Comparison of ENCODE assay signal across 36 cellular contexts in genomic region chr4:106353786-106354185, GRCh38. TPM values are rescaled to one million over a fixed set of nuclear protein-coding genes. Genes with fewer than 3 reads are reported as not detected.
"Had no signal": no experiment of that assay in that cellular context is flagged by ENCODE, and none has a peak within 500 bp of the region (broad histone marks: within the 10 kb centered on the region; RNA-seq: fewer than 3 reads in every experiment).

No MANE protein-coding gene starts in this region.

- H3K9me3 ChIP-seq: ascending aorta, breast epithelium, gastrocnemius medialis, heart left ventricle had no signal

- H3K36me3 ChIP-seq: breast epithelium had no signal

- H3K27ac ChIP-seq: breast epithelium, cardiac muscle cell, coronary artery, foreskin keratinocyte, gastrocnemius medialis, heart left ventricle had no signal

- H3K27ac Mint-ChIP-seq: activated CD4-positive, alpha-beta memory T cell treated with anti-CD3 and anti-CD28 coated beads for 36 hours; activated CD4-positive, alpha-beta T cell treated with anti-CD3 and anti-CD28 coated beads for 36 hours; activated CD4-positive, alpha-beta T cell treated with anti-CD3 and anti-CD28 coated beads, Interleukin-2, amount 10 ng/mL, durations not matched to agents 24 days and 14 days; activated CD8-positive, alpha-beta memory T cell treated with anti-CD3 and anti-CD28 coated beads, Interleukin-2, amount 10 ng/mL, durations not matched to agents 7 days and 5 days; activated CD8-positive, alpha-beta T cell treated with anti-CD3 and anti-CD28 coated beads, Interleukin-2, amount 10 ng/mL, durations not matched to agents 7 days and 5 days; activated naive CD4-positive, alpha-beta T cell treated with anti-CD3 and anti-CD28 coated beads for 36 hours; activated naive CD8-positive, alpha-beta T cell treated with anti-CD3 and anti-CD28 coated beads, Interleukin-2, amount 10 ng/mL, durations not matched to agents 7 days and 5 days; activated T-helper 1 cell treated with anti-CD3 and anti-CD28 coated beads, Interleukin-12 subunit alpha, Interleukin-12 subunit beta, Interleukin-2, Interleukin-4 antibody, amounts not matched to agents 30 ng/mL and 10 ng/mL and 1 ng/mL, durations not matched to agents 14 hours and 24 hours and 36 hours; activated T-helper 2 cell treated with anti-CD3 and anti-CD28 coated beads, Interferon-gamma antibody, Interleukin-2, Interleukin-4, amounts not matched to agents 10 μg/mL and 5 μg/mL and 100 μg/mL, durations not matched to agents 14 hours and 24 hours and 36 hours; brain; dendritic cell treated with granulocyte-macrophage colony-stimulating factor and Interleukin-4, amounts not matched to agents 40 ng/mL and 50 ng/mL, for 4 days; endodermal cell had no signal

- H3K9me3 Mint-ChIP-seq: activated CD4-positive, alpha-beta memory T cell treated with anti-CD3 and anti-CD28 coated beads for 36 hours; activated CD4-positive, alpha-beta T cell treated with anti-CD3 and anti-CD28 coated beads, Interleukin-2, amount 10 ng/mL, durations not matched to agents 24 days and 14 days; activated naive CD4-positive, alpha-beta T cell treated with anti-CD3 and anti-CD28 coated beads for 36 hours; activated naive CD4-positive, alpha-beta T cell treated with anti-CD3 and anti-CD28 coated beads, Interleukin-2, amount 50 U/mL, for 24 hours; activated naive CD8-positive, alpha-beta T cell treated with anti-CD3 and anti-CD28 coated beads, Interleukin-2, amount 10 ng/mL, durations not matched to agents 7 days and 5 days; activated T-helper 1 cell treated with anti-CD3 and anti-CD28 coated beads, Interleukin-12 subunit alpha, Interleukin-12 subunit beta, Interleukin-2, Interleukin-4 antibody, amounts not matched to agents 30 ng/mL and 10 ng/mL and 1 ng/mL, durations not matched to agents 14 hours and 24 hours and 36 hours; activated T-helper 2 cell treated with anti-CD3 and anti-CD28 coated beads, Interferon-gamma antibody, Interleukin-2, Interleukin-4, amounts not matched to agents 10 μg/mL and 5 μg/mL and 100 μg/mL, durations not matched to agents 14 hours and 24 hours and 36 hours; brain; dendritic cell treated with granulocyte-macrophage colony-stimulating factor and Interleukin-4, amounts not matched to agents 40 ng/mL and 50 ng/mL, for 4 days; endodermal cell had no signal

- DNase-seq: activated CD4-positive, alpha-beta memory T cell treated with anti-CD3 and anti-CD28 coated beads for 36 hours; activated CD4-positive, alpha-beta T cell treated with anti-CD3 and anti-CD28 coated beads for 36 hours; activated CD4-positive, alpha-beta T cell treated with anti-CD3 and anti-CD28 coated beads, Interleukin-2, amount 10 ng/mL, durations not matched to agents 24 days and 14 days; activated CD4-positive, CD25-positive, alpha-beta regulatory T cell; activated CD4-positive, CD25-positive, alpha-beta regulatory T cell treated with anti-CD3 and anti-CD28 coated beads, Interleukin-2, amount 50 U/mL, for 72 hours; activated CD8-positive, alpha-beta memory T cell treated with anti-CD3 and anti-CD28 coated beads, Interleukin-2, amount 10 ng/mL, durations not matched to agents 7 days and 5 days; activated CD8-positive, alpha-beta memory T cell treated with anti-CD3 and anti-CD28 coated beads, Interleukin-2, amount 50 U/mL, for 4 hours; activated CD8-positive, alpha-beta T cell treated with anti-CD3 and anti-CD28 coated beads, Interleukin-2, amount 10 ng/mL, durations not matched to agents 7 days and 5 days; activated effector memory CD4-positive, alpha-beta T cell treated with anti-CD3 and anti-CD28 coated beads, Interleukin-2, amount 50 U/mL, for 16 hours; activated naive CD4-positive, alpha-beta T cell treated with anti-CD3 and anti-CD28 coated beads for 36 hours; activated naive CD8-positive, alpha-beta T cell treated with anti-CD3 and anti-CD28 coated beads, Interleukin-2, amount 10 ng/mL, durations not matched to agents 7 days and 5 days; activated T-cell treated with anti-CD3 and anti-CD28 coated beads, Interleukin-2, amount 50 U/mL, for 1 hour; activated T-cell treated with anti-CD3 and anti-CD28 coated beads, Interleukin-2, amount 50 U/mL, for 48 hours; central memory CD4-positive, alpha-beta T cell; cerebellar nuclear complex; dorsolateral prefrontal cortex; effector memory CD4-positive, alpha-beta T cell; endodermal cell; foreskin keratinocyte; gastrocnemius medialis; glutamatergic neuron; heart left ventricle; T-helper 1 cell; T-helper 2 cell had no signal

- H3K4me3 ChIP-seq: ascending aorta, breast epithelium, cardiac muscle cell, coronary artery, dorsolateral prefrontal cortex, gastrocnemius medialis, heart left ventricle had no signal

- H3K4me1 ChIP-seq: breast epithelium, gastrocnemius medialis had no signal

- ATAC-seq: activated CD4-positive, alpha-beta T cell treated with anti-CD3 and anti-CD28 coated beads for 36 hours; activated CD8-positive, alpha-beta memory T cell treated with anti-CD3 and anti-CD28 coated beads, Interleukin-2, amount 10 ng/mL, durations not matched to agents 7 days and 5 days; activated CD8-positive, alpha-beta T cell treated with anti-CD3 and anti-CD28 coated beads, Interleukin-2, amount 10 ng/mL, durations not matched to agents 7 days and 5 days; esophagus mucosa; foreskin keratinocyte; gastrocnemius medialis; heart left ventricle had no signal

- H3K27me3 ChIP-seq: ascending aorta, breast epithelium, cardiac muscle cell, dorsolateral prefrontal cortex, foreskin keratinocyte, gastrocnemius medialis, heart left ventricle had no signal

RNA-seq across cellular contexts. Expression of gene GIMD1, which starts 14.8 kb away (rescaled TPM):
- total RNA-seq: activated CD4-positive, alpha-beta memory T cell treated with anti-CD3 and anti-CD28 coated beads for 36 hours; activated CD4-positive, alpha-beta T cell treated with anti-CD3 and anti-CD28 coated beads for 36 hours; activated CD4-positive, alpha-beta T cell treated with anti-CD3 and anti-CD28 coated beads, Interleukin-2, amount 10 ng/mL, durations not matched to agents 24 days and 14 days; activated CD8-positive, alpha-beta memory T cell treated with anti-CD3 and anti-CD28 coated beads for 36 hours; activated CD8-positive, alpha-beta memory T cell treated with anti-CD3 and anti-CD28 coated beads, Interleukin-2, amount 10 ng/mL, durations not matched to agents 7 days and 5 days; activated CD8-positive, alpha-beta T cell treated with anti-CD3 and anti-CD28 coated beads, Interleukin-2, amount 10 ng/mL, durations not matched to agents 7 days and 5 days; activated naive CD4-positive, alpha-beta T cell treated with anti-CD3 and anti-CD28 coated beads for 36 hours; activated naive CD8-positive, alpha-beta T cell treated with anti-CD3 and anti-CD28 coated beads, Interleukin-2, amount 10 ng/mL, durations not matched to agents 7 days and 5 days; activated T-helper 1 cell treated with anti-CD3 and anti-CD28 coated beads, Interleukin-12 subunit alpha, Interleukin-12 subunit beta, Interleukin-2, Interleukin-4 antibody, amounts not matched to agents 30 ng/mL and 10 ng/mL and 1 ng/mL, durations not matched to agents 14 hours and 24 hours and 36 hours; activated T-helper 2 cell treated with anti-CD3 and anti-CD28 coated beads, Interferon-gamma antibody, Interleukin-2, Interleukin-4, amounts not matched to agents 10 μg/mL and 5 μg/mL and 100 μg/mL, durations not matched to agents 14 hours and 24 hours and 36 hours; ascending aorta; breast epithelium; cardiac muscle cell; dorsolateral prefrontal cortex; endodermal cell; epithelial cell of proximal tubule; esophagus mucosa; foreskin keratinocyte; gastrocnemius medialis; heart left ventricle had no signal
- polyA plus RNA-seq: cardiac muscle cell, foreskin keratinocyte, heart left ventricle had no signal
